In the genomic region with DNA sequence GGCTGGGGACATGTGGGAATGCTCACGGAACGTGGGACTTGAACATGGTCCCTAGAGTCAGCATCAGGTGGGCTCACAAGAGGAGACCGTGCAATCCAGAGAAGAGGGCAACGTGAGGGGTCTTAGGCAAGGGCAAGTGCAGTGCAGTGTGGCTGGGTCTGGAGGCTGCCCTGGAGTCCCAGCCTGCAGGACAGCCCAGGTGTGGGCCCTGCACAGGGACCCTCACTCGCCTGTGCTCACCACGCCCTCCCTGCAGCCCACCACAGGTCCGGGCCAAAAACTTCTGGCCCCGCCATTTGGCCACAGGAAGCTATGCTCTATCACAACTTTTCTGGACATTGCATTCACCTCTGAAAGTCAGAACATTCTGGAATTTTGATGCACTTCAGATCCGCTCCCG, we compare ENCODE assay signal across 24 cellular contexts.
A peak's percentile ranks its signal among the peaks of the same experiment; 100 is the strongest.
DNase-seq lines count a peak whose midpoint lies in the region; ATAC-seq, FAIRE-seq and TF ChIP-seq lines count a peak whose summit lies in the region.
"Had no signal": no experiment of that assay in that cellular context is flagged by ENCODE, and none has a peak within 500 bp of the region (broad histone marks: within the 10 kb centered on the region; RNA-seq: fewer than 3 reads in every experiment).

No MANE protein-coding gene starts in this region.

- DNase-seq in cardiac septum (ENCODE audit: low spot score) (peak; percentile 47), left ventricle myocardium inferior (no peak), kidney (peak; percentile 49), neural progenitor cell (ENCODE audit: low spot score) (no peak), GM20000 (ENCODE audit: low spot score) (no peak), left lung (no peak)
- no peak for DNase-seq in stimulated activated effector memory CD8-positive, alpha-beta T cell treated with anti-CD3 and anti-CD28 coated beads, Interleukin-12 subunit alpha, Interleukin-12 subunit beta, amount 100 ng/mL, for 72 hours (ENCODE audit: low spot score in 2 of 2)
- no peak for DNase-seq in activated CD4-positive, alpha-beta T cell treated with anti-CD3 and anti-CD28 coated beads, Interleukin-2, amount 10 ng/mL, durations not matched to agents 24 days and 14 days
- DNase-seq: Calu3, DMS79 treated with DMSO at 0.1 percent for 48 hours, GF-D8, IMR-90, KG1, MG63, NCI-H1105 treated with DMSO at 0.1 percent for 48 hours, NCI-H1694, NCI-H2029 treated with DMSO at 0.1 percent for 48 hours, NCI-H2227 treated with DMSO at 0.1 percent for 48 hours, NCI-H526 treated with DMSO at 0.1 percent for 48 hours, Right ventricle myocardium superior, RPMI8226 had no signal

- no peak overlapping the region for H3K4me3 Mint-ChIP-seq in neural progenitor cell
- no peak overlapping the region for H3K4me3 Mint-ChIP-seq in stimulated activated effector memory CD8-positive, alpha-beta T cell treated with anti-CD3 and anti-CD28 coated beads, Interleukin-12 subunit alpha, Interleukin-12 subunit beta, amount 100 ng/mL, for 72 hours
- H3K4me3 Mint-ChIP-seq in activated CD4-positive, alpha-beta T cell treated with anti-CD3 and anti-CD28 coated beads, Interleukin-2, amount 10 ng/mL, durations not matched to agents 24 days and 14 days, result no peak overlapping the region

- H3K27me3 ChIP-seq in left ventricle myocardium inferior (ENCODE audit: low read depth) (peaks cover 94% of the 10 kb centered on the region), neural progenitor cell (peaks cover 13% of the 10 kb centered on the region), left lung (peaks cover 0 to 41% of the 10 kb centered on the region in 2 donors)
- H3K27me3 ChIP-seq: MG63, SJSA1 had no signal

- H3K36me3 ChIP-seq in left ventricle myocardium inferior, result no peaks in the 10 kb centered on the region
- H3K36me3 ChIP-seq in kidney (ENCODE audit: control insufficient read depth in 1 of 2, insufficient read depth in 2 of 2, low read length in 2 of 2), result no peaks in the 10 kb centered on the region
- H3K36me3 ChIP-seq in neural progenitor cell, result no peaks in the 10 kb centered on the region
- H3K36me3 ChIP-seq in left lung, result no peaks in the 10 kb centered on the region
- H3K36me3 ChIP-seq: MG63, SJSA1 had no signal

- ATAC-seq in stimulated activated effector memory CD8-positive, alpha-beta T cell treated with anti-CD3 and anti-CD28 coated beads, Interleukin-12 subunit alpha, Interleukin-12 subunit beta, amount 100 ng/mL, for 72 hours, result peak; percentile 4
- no peak for ATAC-seq in left lung

- H2AFZ ChIP-seq in neural progenitor cell (replicated peaks), result peak overlapping the region; percentile 65

- no peak overlapping the region for H3K27ac Mint-ChIP-seq in neural progenitor cell
- no peak overlapping the region for H3K27ac Mint-ChIP-seq in stimulated activated effector memory CD8-positive, alpha-beta T cell treated with anti-CD3 and anti-CD28 coated beads, Interleukin-12 subunit alpha, Interleukin-12 subunit beta, amount 100 ng/mL, for 72 hours
- no peak overlapping the region for H3K27ac Mint-ChIP-seq in activated CD4-positive, alpha-beta T cell treated with anti-CD3 and anti-CD28 coated beads, Interleukin-2, amount 10 ng/mL, durations not matched to agents 24 days and 14 days

- H3K27me3 Mint-ChIP-seq in neural progenitor cell (ENCODE audit: insufficient read depth, low read depth), result peaks cover 14% of the 10 kb centered on the region
- peaks cover 11% of the 10 kb centered on the region for H3K27me3 Mint-ChIP-seq in activated CD4-positive, alpha-beta T cell treated with anti-CD3 and anti-CD28 coated beads, Interleukin-2, amount 10 ng/mL, durations not matched to agents 24 days and 14 days

- peaks cover 35% of the 10 kb centered on the region for H3K4me1 Mint-ChIP-seq in neural progenitor cell
- peaks cover 7% of the 10 kb centered on the region for H3K4me1 Mint-ChIP-seq in stimulated activated effector memory CD8-positive, alpha-beta T cell treated with anti-CD3 and anti-CD28 coated beads, Interleukin-12 subunit alpha, Interleukin-12 subunit beta, amount 100 ng/mL, for 72 hours
- no peaks in the 10 kb centered on the region for H3K4me1 Mint-ChIP-seq in activated CD4-positive, alpha-beta T cell treated with anti-CD3 and anti-CD28 coated beads, Interleukin-2, amount 10 ng/mL, durations not matched to agents 24 days and 14 days

- H3K4me1 ChIP-seq in left ventricle myocardium inferior (no peaks in the 10 kb centered on the region), kidney (ENCODE audit: control insufficient read depth in 1 of 2, insufficient read depth in 1 of 2, low read depth in 1 of 2, low read length in 2 of 2) (peaks cover 5 to 10% of the 10 kb centered on the region in 2 donors), neural progenitor cell (peaks cover 10% of the 10 kb centered on the region), left lung (no peaks in the 10 kb centered on the region)
- H3K4me1 ChIP-seq: SJSA1 had no signal

- H3K9me3 ChIP-seq in left ventricle myocardium inferior (replicated peaks) (no peaks in the 10 kb centered on the region), kidney (ENCODE audit: control insufficient read depth in 1 of 2, low read length in 2 of 2) (no peaks in the 10 kb centered on the region), neural progenitor cell (ENCODE audit: low read depth) (no peaks in the 10 kb centered on the region), left lung (no peaks in the 10 kb centered on the region)
- H3K9me3 ChIP-seq: MG63, SJSA1 had no signal

- H3F3A ChIP-seq in neural progenitor cell (ENCODE audit: low read depth), result peaks cover 12% of the 10 kb centered on the region

- peaks cover 2% of the 10 kb centered on the region for H3K9me3 Mint-ChIP-seq in neural progenitor cell
- H3K9me3 Mint-ChIP-seq in stimulated activated effector memory CD8-positive, alpha-beta T cell treated with anti-CD3 and anti-CD28 coated beads, Interleukin-12 subunit alpha, Interleukin-12 subunit beta, amount 100 ng/mL, for 72 hours, result no peaks in the 10 kb centered on the region
- no peaks in the 10 kb centered on the region for H3K9me3 Mint-ChIP-seq in activated CD4-positive, alpha-beta T cell treated with anti-CD3 and anti-CD28 coated beads, Interleukin-2, amount 10 ng/mL, durations not matched to agents 24 days and 14 days

- TF ChIP-seq CTCF in left ventricle myocardium inferior (IDR thresholded peaks at IDR 0.05; ENCODE audit: borderline replicate concordance), result no peak
- no peak for TF ChIP-seq CTCF in kidney (IDR thresholded peaks at IDR 0.05; ENCODE audit: borderline replicate concordance, extremely low read depth, insufficient read depth)
- TF ChIP-seq CTCF in neural progenitor cell (IDR thresholded peaks at IDR 0.05), result no peak
- TF ChIP-seq CTCF in GM20000 (IDR thresholded peaks at IDR 0.05; ENCODE audit: extremely low read depth, missing control alignments), result no peak
- TF ChIP-seq CTCF in left lung (IDR thresholded peaks at IDR 0.05), result no peak

- FAIRE-seq in kidney (lab: Jason Lieb, UNC), result no peak
- FAIRE-seq: GM12891, H54 had no signal

- intact Hi-C loops in cardiac septum (cut with DNase I), result no loop called here
- intact Hi-C loops in left ventricle myocardium inferior (cut with micrococcal nuclease), result no loop called here
- intact Hi-C loops in kidney (cut with DNase I), result no loop called here
- intact Hi-C loops in left lung (cut with DNase I), result no loop called here
- intact Hi-C loops in activated CD4-positive, alpha-beta T cell treated with anti-CD3 and anti-CD28 coated beads, Interleukin-2, amount 10 ng/mL, durations not matched to agents 24 days and 14 days (cut with micrococcal nuclease), result no loop called here

- no peaks in the 10 kb centered on the region for H3K79me2 ChIP-seq in neural progenitor cell (ENCODE audit: low read depth)

- H3K4me2 ChIP-seq in neural progenitor cell, result no peak overlapping the region

- H4K20me1 ChIP-seq in neural progenitor cell (ENCODE audit: low read depth), result no peaks in the 10 kb centered on the region

- H3K4me3 ChIP-seq in left ventricle myocardium inferior, result no peak overlapping the region
- no peak overlapping the region for H3K4me3 ChIP-seq in kidney (ENCODE audit: low read length in 2 of 2)
- no peak overlapping the region for H3K4me3 ChIP-seq in neural progenitor cell
- no peak overlapping the region for H3K4me3 ChIP-seq in left lung
- H3K4me3 ChIP-seq: MG63, SJSA1 had no signal

- H3K36me3 Mint-ChIP-seq in neural progenitor cell, result no peaks in the 10 kb centered on the region
- H3K36me3 Mint-ChIP-seq in stimulated activated effector memory CD8-positive, alpha-beta T cell treated with anti-CD3 and anti-CD28 coated beads, Interleukin-12 subunit alpha, Interleukin-12 subunit beta, amount 100 ng/mL, for 72 hours, result no peaks in the 10 kb centered on the region
- no peaks in the 10 kb centered on the region for H3K36me3 Mint-ChIP-seq in activated CD4-positive, alpha-beta T cell treated with anti-CD3 and anti-CD28 coated beads, Interleukin-2, amount 10 ng/mL, durations not matched to agents 24 days and 14 days (ENCODE audit: low read depth)

- H3K27ac ChIP-seq in left ventricle myocardium inferior (replicated peaks) (no peak overlapping the region), kidney (ENCODE audit: low read depth in 2 of 2, low read length in 2 of 2) (no peak overlapping the region), neural progenitor cell (no peak overlapping the region), left lung (no peak overlapping the region)
- H3K27ac ChIP-seq: SJSA1 had no signal

- H3K9ac ChIP-seq in kidney (ENCODE audit: low read length in 2 of 2) (no peak overlapping the region), neural progenitor cell (no peak overlapping the region)

Comparison
In these comparisons a context has a peak if more than half of its experiments do, and no peak if none do; other contexts are left out.
1. DNase-seq: peak in cardiac septum (single experiment) and kidney (single experiment); none in left ventricle myocardium inferior (single experiment), neural progenitor cell (single experiment), stimulated activated effector memory CD8-positive, alpha-beta T cell treated with anti-CD3 and anti-CD28 coated beads, Interleukin-12 subunit alpha, Interleukin-12 subunit beta, amount 100 ng/mL, for 72 hours (0 of 2), GM20000 (single experiment), left lung (0 of 2) and activated CD4-positive, alpha-beta T cell treated with anti-CD3 and anti-CD28 coated beads, Interleukin-2, amount 10 ng/mL, durations not matched to agents 24 days and 14 days (single experiment).